In genomic region chr12:29317556-29318363, GRCh38 we compare ENCODE assay signal across 8 cellular contexts.
DNase-seq lines count a peak whose midpoint lies in the region; ATAC-seq and TF ChIP-seq lines count a peak whose summit lies in the region.

No MANE protein-coding gene starts in this region.

- H3K27me3 Mint-ChIP-seq in brain = peaks cover 3% of the 10 kb centered on the region

- peak overlapping the region in 2 of 5 experiments; percentile 5 to 27 for H3K27ac Mint-ChIP-seq in brain

- H3K4me1 Mint-ChIP-seq in brain = peaks cover 35% of the 10 kb centered on the region

- peaks cover 0 to 4% (median under 1%) of the 10 kb centered on the region in 5 experiments for H3K9me3 Mint-ChIP-seq in brain

- H3K36me3 Mint-ChIP-seq in brain = peaks cover 14% of the 10 kb centered on the region

- peak; percentile 100 for ATAC-seq in GM18498 (IDR thresholded peaks at IDR 0.05; ENCODE audit: unreplicated experiment)
- ATAC-seq in HG02763 (IDR thresholded peaks at IDR 0.05; ENCODE audit: unreplicated experiment) = peak; percentile 99

- H3K4me3 Mint-ChIP-seq in brain = peak overlapping the region in 2 of 5 experiments; percentile 26 to 56

- TF ChIP-seq CTCF in brain (conservative IDR thresholded peaks at IDR 0.05) = peak; percentile 94 to 97

- DNase-seq in AG08395 (ENCODE audit: low spot score) = peak; percentile 49
- DNase-seq in NCI-H1092 treated with DMSO at 0.1 percent for 48 hours (lab: John Stamatoyannopoulos, UW) = peak; percentile 52
- DNase-seq in SKM-1 (lab: John Stamatoyannopoulos, UW; ENCODE audit: unreplicated experiment) = peak; percentile 27
- DNase-seq in iPS-NIHi11 (ENCODE audit: low spot score) = peak; percentile 59
- peak; percentile 5 to 19 for DNase-seq in stimulated activated CD4-positive, alpha-beta T cell treated with anti-CD3 and anti-CD28 coated beads, Interleukin-1b, Interleukin-23, amount 100 ng/mL, for 4 hours (ENCODE audit: low read depth in 2 of 2)

Comparison
In these comparisons a context has a peak if more than half of its experiments do, and no peak if none do; other contexts are left out.
1. Peak in every context shown above with its lines: DNase-seq and ATAC-seq.